Comparison of ENCODE assay signal across 32 cellular contexts in the genomic region with DNA sequence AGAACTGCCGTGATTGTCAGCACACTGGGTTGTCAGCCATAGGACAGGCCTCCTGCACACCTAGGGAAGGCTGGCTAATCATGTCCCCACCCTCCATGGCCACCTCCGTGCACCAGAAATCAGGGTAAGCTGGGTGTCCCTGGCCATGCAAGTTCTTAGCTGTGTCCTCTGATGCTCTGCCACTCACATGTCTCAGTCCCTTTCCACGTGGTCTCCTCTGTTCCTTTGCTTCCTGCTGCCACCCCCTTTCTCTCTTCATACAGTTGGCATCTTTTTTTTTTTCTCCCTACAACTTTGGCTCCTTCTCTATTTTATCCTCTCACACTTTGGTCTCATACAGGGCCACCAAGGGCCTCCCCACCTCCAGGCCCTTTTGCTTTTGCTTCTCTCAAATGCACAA.
"Had no signal": no experiment of that assay in that cellular context is flagged by ENCODE, and none has a peak within 500 bp of the region (broad histone marks: within the 10 kb centered on the region; RNA-seq: fewer than 3 reads in every experiment).

No MANE protein-coding gene starts in this region.

- ATAC-seq: activated CD8-positive, alpha-beta memory T cell treated with anti-CD3 and anti-CD28 coated beads, Interleukin-2, amount 10 ng/mL, durations not matched to agents 7 days and 5 days; activated CD8-positive, alpha-beta T cell treated with anti-CD3 and anti-CD28 coated beads, Interleukin-2, amount 10 ng/mL, durations not matched to agents 7 days and 5 days; activated naive CD8-positive, alpha-beta T cell treated with anti-CD3 and anti-CD28 coated beads, Interleukin-2, amount 50 U/mL, for 24 hours; body of pancreas; gastroesophageal sphincter; WTC11 had no signal

- H3K4me3 ChIP-seq: adrenal gland, body of pancreas, cardiac muscle cell, colonic mucosa, esophagus squamous epithelium, gastroesophageal sphincter had no signal

- H3K9me3 Mint-ChIP-seq: activated CD4-positive, alpha-beta memory T cell treated with anti-CD3 and anti-CD28 coated beads for 36 hours; activated naive CD4-positive, alpha-beta T cell treated with anti-CD3 and anti-CD28 coated beads for 36 hours; activated naive CD4-positive, alpha-beta T cell treated with anti-CD3 and anti-CD28 coated beads, Interleukin-2, amount 50 U/mL, for 24 hours; activated naive CD8-positive, alpha-beta T cell treated with anti-CD3 and anti-CD28 coated beads for 36 hours; activated T-helper 1 cell treated with anti-CD3 and anti-CD28 coated beads, Interleukin-12 subunit alpha, Interleukin-12 subunit beta, Interleukin-2, Interleukin-4 antibody, amounts not matched to agents 30 ng/mL and 10 ng/mL and 1 ng/mL, durations not matched to agents 14 hours and 24 hours and 36 hours; activated T-helper 2 cell treated with anti-CD3 and anti-CD28 coated beads, Interferon-gamma antibody, Interleukin-2, Interleukin-4, amounts not matched to agents 10 μg/mL and 5 μg/mL and 100 μg/mL, durations not matched to agents 14 hours and 24 hours and 36 hours had no signal

- H3K4me1 ChIP-seq: body of pancreas, colonic mucosa had no signal

- H3K36me3 ChIP-seq: adrenal gland, colonic mucosa, esophagus squamous epithelium, gastroesophageal sphincter had no signal

- H3K27me3 ChIP-seq: adrenal gland, body of pancreas, cardiac muscle cell, colonic mucosa, esophagus squamous epithelium, gastroesophageal sphincter had no signal

- H3K9me3 ChIP-seq: body of pancreas, colonic mucosa had no signal

- H3K4me3 Mint-ChIP-seq: activated CD4-positive, alpha-beta memory T cell treated with anti-CD3 and anti-CD28 coated beads for 36 hours; activated CD8-positive, alpha-beta memory T cell treated with anti-CD3 and anti-CD28 coated beads, Interleukin-2, amount 10 ng/mL, durations not matched to agents 7 days and 5 days; activated CD8-positive, alpha-beta T cell treated with anti-CD3 and anti-CD28 coated beads, Interleukin-2, amount 10 ng/mL, durations not matched to agents 7 days and 5 days; activated naive CD4-positive, alpha-beta T cell treated with anti-CD3 and anti-CD28 coated beads for 36 hours; activated naive CD4-positive, alpha-beta T cell treated with anti-CD3 and anti-CD28 coated beads, Interleukin-2, amount 50 U/mL, for 24 hours; activated naive CD8-positive, alpha-beta T cell treated with anti-CD3 and anti-CD28 coated beads for 36 hours; activated naive CD8-positive, alpha-beta T cell treated with anti-CD3 and anti-CD28 coated beads, Interleukin-2, amount 50 U/mL, for 24 hours; activated T-helper 1 cell treated with anti-CD3 and anti-CD28 coated beads, Interleukin-12 subunit alpha, Interleukin-12 subunit beta, Interleukin-2, Interleukin-4 antibody, amounts not matched to agents 30 ng/mL and 10 ng/mL and 1 ng/mL, durations not matched to agents 14 hours and 24 hours and 36 hours; WTC11 had no signal

- H3K36me3 Mint-ChIP-seq: activated CD4-positive, alpha-beta memory T cell treated with anti-CD3 and anti-CD28 coated beads for 36 hours; activated CD8-positive, alpha-beta memory T cell treated with anti-CD3 and anti-CD28 coated beads, Interleukin-2, amount 10 ng/mL, durations not matched to agents 7 days and 5 days; activated naive CD4-positive, alpha-beta T cell treated with anti-CD3 and anti-CD28 coated beads, Interleukin-2, amount 50 U/mL, for 24 hours; activated naive CD8-positive, alpha-beta T cell treated with anti-CD3 and anti-CD28 coated beads for 36 hours had no signal

- DNase-seq: activated CD4-positive, alpha-beta memory T cell treated with anti-CD3 and anti-CD28 coated beads for 36 hours; activated CD4-positive, alpha-beta T cell treated with anti-CD3 and anti-CD28 coated beads for 1 hour; activated CD4-positive, alpha-beta T cell treated with anti-CD3 and anti-CD28 coated beads for 4 hours; activated CD4-positive, alpha-beta T cell treated with anti-CD3 and anti-CD28 coated beads, Interleukin-2, amount 50 U/mL, for 1 hour; activated CD8-positive, alpha-beta memory T cell treated with anti-CD3 and anti-CD28 coated beads, Interleukin-2, amount 10 ng/mL, durations not matched to agents 7 days and 5 days; activated CD8-positive, alpha-beta memory T cell treated with anti-CD3 and anti-CD28 coated beads, Interleukin-2, amount 50 U/mL, for 4 hours; activated CD8-positive, alpha-beta T cell treated with anti-CD3 and anti-CD28 coated beads, Interleukin-2, amount 10 ng/mL, durations not matched to agents 7 days and 5 days; activated effector memory CD4-positive, alpha-beta T cell treated with anti-CD3 and anti-CD28 coated beads, Interleukin-2, amount 50 U/mL, for 16 hours; activated naive CD4-positive, alpha-beta T cell treated with anti-CD3 and anti-CD28 coated beads for 36 hours; activated naive CD8-positive, alpha-beta T cell treated with anti-CD3 and anti-CD28 coated beads for 36 hours; activated naive CD8-positive, alpha-beta T cell treated with anti-CD3 and anti-CD28 coated beads, Interleukin-2, amount 50 U/mL, for 24 hours; activated T-cell treated with anti-CD3 and anti-CD28 coated beads, Interleukin-2, amount 50 U/mL, for 1 hour; activated T-cell treated with anti-CD3 and anti-CD28 coated beads, Interleukin-2, amount 50 U/mL, for 48 hours; adrenal gland; amygdala; aorta; body of pancreas; central memory CD4-positive, alpha-beta T cell; cerebellar nuclear complex; colonic mucosa; effector CD8-positive, alpha-beta T cell; esophagus squamous epithelium; foreskin melanocyte; T-helper 2 cell had no signal

- H3K4me1 Mint-ChIP-seq: activated CD8-positive, alpha-beta memory T cell treated with anti-CD3 and anti-CD28 coated beads, Interleukin-2, amount 10 ng/mL, durations not matched to agents 7 days and 5 days; activated naive CD8-positive, alpha-beta T cell treated with anti-CD3 and anti-CD28 coated beads for 36 hours had no signal

- H3K27ac ChIP-seq: adrenal gland, body of pancreas, cardiac muscle cell, colonic mucosa, epithelial cell of prostate, esophagus squamous epithelium, gastroesophageal sphincter, VCaP had no signal

- H3K27ac Mint-ChIP-seq: activated CD4-positive, alpha-beta memory T cell treated with anti-CD3 and anti-CD28 coated beads for 36 hours; activated CD8-positive, alpha-beta memory T cell treated with anti-CD3 and anti-CD28 coated beads, Interleukin-2, amount 10 ng/mL, durations not matched to agents 7 days and 5 days; activated CD8-positive, alpha-beta T cell treated with anti-CD3 and anti-CD28 coated beads, Interleukin-2, amount 10 ng/mL, durations not matched to agents 7 days and 5 days; activated naive CD4-positive, alpha-beta T cell treated with anti-CD3 and anti-CD28 coated beads for 36 hours; activated naive CD4-positive, alpha-beta T cell treated with anti-CD3 and anti-CD28 coated beads, Interleukin-2, amount 50 U/mL, for 24 hours; activated naive CD8-positive, alpha-beta T cell treated with anti-CD3 and anti-CD28 coated beads for 36 hours; activated naive CD8-positive, alpha-beta T cell treated with anti-CD3 and anti-CD28 coated beads, Interleukin-2, amount 50 U/mL, for 24 hours; activated T-helper 1 cell treated with anti-CD3 and anti-CD28 coated beads, Interleukin-12 subunit alpha, Interleukin-12 subunit beta, Interleukin-2, Interleukin-4 antibody, amounts not matched to agents 30 ng/mL and 10 ng/mL and 1 ng/mL, durations not matched to agents 14 hours and 24 hours and 36 hours; activated T-helper 2 cell treated with anti-CD3 and anti-CD28 coated beads, Interferon-gamma antibody, Interleukin-2, Interleukin-4, amounts not matched to agents 10 μg/mL and 5 μg/mL and 100 μg/mL, durations not matched to agents 14 hours and 24 hours and 36 hours; WTC11 had no signal
